In the genomic region with DNA sequence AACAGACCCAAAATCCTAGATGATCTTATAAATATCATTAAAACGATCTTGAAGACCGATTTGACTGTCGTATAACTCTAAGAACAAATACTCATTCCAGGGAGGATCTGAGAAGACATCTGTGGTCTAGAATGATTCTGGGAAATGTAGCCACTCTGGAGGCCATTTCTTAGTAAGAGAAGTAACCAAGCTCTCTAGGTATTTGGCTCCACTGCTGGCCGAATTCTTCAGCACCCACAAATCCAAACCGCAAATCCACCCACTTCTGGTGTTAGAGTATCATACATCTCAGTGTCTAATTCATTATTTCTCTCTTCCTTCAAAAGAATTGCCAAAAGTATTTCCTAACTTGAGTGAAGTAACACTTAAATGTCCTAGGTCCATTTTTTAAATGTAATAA, we compare ENCODE assay signal across 1 cellular context.
TF ChIP-seq lines count a peak whose summit lies in the region.

No MANE protein-coding gene starts in this region.

TF ChIP-seq in K562, 482 proteins besides CTCF, POLR2A, EP300 and RAD21:
- TF ChIP-seq ATF7 (IDR thresholded peaks at IDR 0.05) (peak; percentile 21; the same call in 1 of the 2 replicates), CC2D1A (IDR thresholded peaks at IDR 0.05) (peak; percentile 69; the same call in 1 of the 2 replicates), SRSF3 (IDR thresholded peaks at IDR 0.05; ENCODE audit: insufficient read depth, low read length) (no peak), SMAD4 (CRISPR knock-in tag; conservative IDR thresholded peaks at IDR 0.05) (peak; percentile 75), FOXM1 (IDR thresholded peaks at IDR 0.05; ENCODE audit: low read depth) (peak; percentile 30; the same call in 1 of the 2 replicates), FOXM1 (CRISPR knock-in tag; IDR thresholded peaks at IDR 0.05; ENCODE audit: low read depth) (no peak), HDAC1 (IDR thresholded peaks at IDR 0.05) (peak in 1 of 2 experiments; percentile 62; a peak in 2 of 4 replicates), ARID1B (IDR thresholded peaks at IDR 0.05) (peak; percentile 73), ARNT (IDR thresholded peaks at IDR 0.05) (peak in 1 of 2 experiments; percentile 65; a peak in 1 of 4 replicates), TEAD2 (tag; IDR thresholded peaks at IDR 0.05) (no peak), PHF8 (IDR thresholded peaks at IDR 0.05; ENCODE audit: borderline replicate concordance, low read length) (no peak), NEUROD1 (IDR thresholded peaks at IDR 0.05; ENCODE audit: borderline replicate concordance, low read depth, low read length, partially characterized antibody) (no peak), TCF7L2 (IDR thresholded peaks at IDR 0.05; ENCODE audit: low read depth, low read length) (no peak), ESRRA (IDR thresholded peaks at IDR 0.05; ENCODE audit: borderline replicate concordance, low read depth) (peak; percentile 85; the same call in 1 of the 2 replicates), SMARCE1 (IDR thresholded peaks at IDR 0.05) (peak; percentile 41; the same call in 1 of the 2 replicates), STAT5A (IDR thresholded peaks at IDR 0.05; ENCODE audit: borderline replicate concordance, low read length) (peak; percentile 88), BACH1 (tag; IDR thresholded peaks at IDR 0.05) (peak; percentile 27; the same call in 1 of the 2 replicates), DPF2 (IDR thresholded peaks at IDR 0.05) (0 out of 2 replicates have a peak, but pooled peaks have one; percentile 14), POLR2B (IDR thresholded peaks at IDR 0.05; ENCODE audit: low read depth, partially characterized antibody) (no peak), NCOR1 (IDR thresholded peaks at IDR 0.05) (peak; percentile 45; the same call in 1 of the 2 replicates), MEF2D (tag; conservative IDR thresholded peaks at IDR 0.05; ENCODE audit: low read depth) (no peak), SMARCA4 (IDR thresholded peaks at IDR 0.05) (peak; percentile 46; the same call in 1 of the 2 replicates), GATA2 (CRISPR knock-in tag; IDR thresholded peaks at IDR 0.05) (peak; percentile 55; the same call in 1 of the 2 replicates), TEAD1 (CRISPR knock-in tag; IDR thresholded peaks at IDR 0.05) (peak in 1 of 2 experiments; percentile 87; a peak in 2 of 4 replicates), JUND (IDR thresholded peaks at IDR 0.05; ENCODE audit: borderline replicate concordance, low read depth, low read length) (peak; percentile 34; the same call in 1 of the 2 replicates), JUND (tag; IDR thresholded peaks at IDR 0.05; ENCODE audit: borderline replicate concordance, low read depth, low read length) (no peak; the same call in 2 of the 3 replicates), TBL1XR1 (IDR thresholded peaks at IDR 0.05; ENCODE audit: low read length in 2 of 2) (peak in 1 of 2 experiments; percentile 56; a peak in 1 of 4 replicates), NR2C2 (CRISPR knock-in tag; IDR thresholded peaks at IDR 0.05) (no peak), NR2C2 (tag; IDR thresholded peaks at IDR 0.05) (no peak), SOX6 (IDR thresholded peaks at IDR 0.05) (peak; percentile 52; the same call in 1 of the 2 replicates), FOSL1 (tag; conservative IDR thresholded peaks at IDR 0.05) (0 out of 2 replicates have a peak, but pooled peaks have one; percentile 22), RNF2 (IDR thresholded peaks at IDR 0.05) (peak; percentile 32; the same call in 1 of the 2 replicates), RCOR1 (IDR thresholded peaks at IDR 0.05; ENCODE audit: borderline replicate concordance in 1 of 2, low read depth in 2 of 2, low read length in 2 of 2) (peak; percentile 51 to 89; a peak in 2 of 4 replicates), HDAC2 (IDR thresholded peaks at IDR 0.05) (peak; percentile 56), NFE2 (IDR thresholded peaks at IDR 0.05; ENCODE audit: low read depth) (0 out of 2 replicates have a peak, but pooled peaks have one; percentile 8), YY1 (IDR thresholded peaks at IDR 0.05; ENCODE audit: borderline replicate concordance in 1 of 3, control insufficient read depth in 1 of 3, extremely low read depth in 1 of 3, insufficient read depth in 3 of 3, insufficient read length in 1 of 3, insufficient replicate concordance in 2 of 3, low read depth in 1 of 3, low read length in 2 of 3) (peak in 1 of 3 experiments; percentile 32), ZFP1 (CRISPR knock-in tag; IDR thresholded peaks at IDR 0.05) (no peak), CCNT2 (IDR thresholded peaks at IDR 0.05; ENCODE audit: borderline replicate concordance, extremely low read depth, insufficient read length, low read depth, low read length) (peak; percentile 38), POLR2AphosphoS5 (IDR thresholded peaks at IDR 0.05; ENCODE audit: control insufficient read depth, insufficient read depth, low read depth, low read length) (no peak), ZNF224 (CRISPR knock-in tag; IDR thresholded peaks at IDR 0.05) (no peak), SETDB1 (IDR thresholded peaks at IDR 0.05; ENCODE audit: low read length) (no peak), RFX7 (CRISPR knock-in tag; IDR thresholded peaks at IDR 0.05) (no peak), EGR1 (conservative IDR thresholded peaks at IDR 0.05) (peak; percentile 28), MYC (IDR thresholded peaks at IDR 0.05; ENCODE audit: low read depth, low read length) (no peak), MYC (CRISPR knock-in tag; IDR thresholded peaks at IDR 0.05; ENCODE audit: borderline replicate concordance, low read depth) (no peak), CXXC5 (CRISPR knock-in tag; IDR thresholded peaks at IDR 0.05) (peak; percentile 39), ZNF695 (CRISPR knock-in tag; IDR thresholded peaks at IDR 0.05) (no peak), CBFA2T3 (IDR thresholded peaks at IDR 0.05) (peak; percentile 33), CHD4 (IDR thresholded peaks at IDR 0.05; ENCODE audit: insufficient read depth, insufficient replicate concordance, low read depth, low read length, poor library complexity, severe bottlenecking) (no peak), KDM1A (IDR thresholded peaks at IDR 0.05) (peak in 1 of 2 experiments; percentile 71; a peak in 3 of 4 replicates), TEAD4 (IDR thresholded peaks at IDR 0.05; ENCODE audit: low read length) (peak; percentile 84), TEAD4 (CRISPR knock-in tag; IDR thresholded peaks at IDR 0.05; ENCODE audit: borderline replicate concordance) (no peak)
- TF ChIP-seq, protein P1, sequence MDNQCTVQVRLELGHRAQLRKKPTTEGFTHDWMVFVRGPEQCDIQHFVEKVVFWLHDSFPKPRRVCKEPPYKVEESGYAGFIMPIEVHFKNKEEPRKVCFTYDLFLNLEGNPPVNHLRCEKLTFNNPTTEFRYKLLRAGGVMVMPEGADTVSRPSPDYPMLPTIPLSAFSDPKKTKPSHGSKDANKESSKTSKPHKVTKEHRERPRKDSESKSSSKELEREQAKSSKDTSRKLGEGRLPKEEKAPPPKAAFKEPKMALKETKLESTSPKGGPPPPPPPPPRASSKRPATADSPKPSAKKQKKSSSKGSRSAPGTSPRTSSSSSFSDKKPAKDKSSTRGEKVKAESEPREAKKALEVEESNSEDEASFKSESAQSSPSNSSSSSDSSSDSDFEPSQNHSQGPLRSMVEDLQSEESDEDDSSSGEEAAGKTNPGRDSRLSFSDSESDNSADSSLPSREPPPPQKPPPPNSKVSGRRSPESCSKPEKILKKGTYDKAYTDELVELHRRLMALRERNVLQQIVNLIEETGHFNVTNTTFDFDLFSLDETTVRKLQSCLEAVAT (IDR thresholded peaks at IDR 0.05) = peak in 1 of 2 experiments; percentile 92; a peak in 2 of 4 replicates
- TF ChIP-seq, protein P2, sequence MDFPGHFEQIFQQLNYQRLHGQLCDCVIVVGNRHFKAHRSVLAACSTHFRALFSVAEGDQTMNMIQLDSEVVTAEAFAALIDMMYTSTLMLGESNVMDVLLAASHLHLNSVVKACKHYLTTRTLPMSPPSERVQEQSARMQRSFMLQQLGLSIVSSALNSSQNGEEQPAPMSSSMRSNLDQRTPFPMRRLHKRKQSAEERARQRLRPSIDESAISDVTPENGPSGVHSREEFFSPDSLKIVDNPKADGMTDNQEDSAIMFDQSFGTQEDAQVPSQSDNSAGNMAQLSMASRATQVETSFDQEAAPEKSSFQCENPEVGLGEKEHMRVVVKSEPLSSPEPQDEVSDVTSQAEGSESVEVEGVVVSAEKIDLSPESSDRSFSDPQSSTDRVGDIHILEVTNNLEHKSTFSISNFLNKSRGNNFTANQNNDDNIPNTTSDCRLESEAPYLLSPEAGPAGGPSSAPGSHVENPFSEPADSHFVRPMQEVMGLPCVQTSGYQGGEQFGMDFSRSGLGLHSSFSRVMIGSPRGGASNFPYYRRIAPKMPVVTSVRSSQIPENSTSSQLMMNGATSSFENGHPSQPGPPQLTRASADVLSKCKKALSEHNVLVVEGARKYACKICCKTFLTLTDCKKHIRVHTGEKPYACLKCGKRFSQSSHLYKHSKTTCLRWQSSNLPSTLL (IDR thresholded peaks at IDR 0.05) = peak; percentile 60; the same call in 1 of the 2 replicates
- TF ChIP-seq, protein P3, sequence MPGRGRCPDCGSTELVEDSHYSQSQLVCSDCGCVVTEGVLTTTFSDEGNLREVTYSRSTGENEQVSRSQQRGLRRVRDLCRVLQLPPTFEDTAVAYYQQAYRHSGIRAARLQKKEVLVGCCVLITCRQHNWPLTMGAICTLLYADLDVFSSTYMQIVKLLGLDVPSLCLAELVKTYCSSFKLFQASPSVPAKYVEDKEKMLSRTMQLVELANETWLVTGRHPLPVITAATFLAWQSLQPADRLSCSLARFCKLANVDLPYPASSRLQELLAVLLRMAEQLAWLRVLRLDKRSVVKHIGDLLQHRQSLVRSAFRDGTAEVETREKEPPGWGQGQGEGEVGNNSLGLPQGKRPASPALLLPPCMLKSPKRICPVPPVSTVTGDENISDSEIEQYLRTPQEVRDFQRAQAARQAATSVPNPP (IDR thresholded peaks at IDR 0.05; ENCODE audit: borderline replicate concordance, insufficient read depth, insufficient read length) = no peak
- TF ChIP-seq, protein P4, sequence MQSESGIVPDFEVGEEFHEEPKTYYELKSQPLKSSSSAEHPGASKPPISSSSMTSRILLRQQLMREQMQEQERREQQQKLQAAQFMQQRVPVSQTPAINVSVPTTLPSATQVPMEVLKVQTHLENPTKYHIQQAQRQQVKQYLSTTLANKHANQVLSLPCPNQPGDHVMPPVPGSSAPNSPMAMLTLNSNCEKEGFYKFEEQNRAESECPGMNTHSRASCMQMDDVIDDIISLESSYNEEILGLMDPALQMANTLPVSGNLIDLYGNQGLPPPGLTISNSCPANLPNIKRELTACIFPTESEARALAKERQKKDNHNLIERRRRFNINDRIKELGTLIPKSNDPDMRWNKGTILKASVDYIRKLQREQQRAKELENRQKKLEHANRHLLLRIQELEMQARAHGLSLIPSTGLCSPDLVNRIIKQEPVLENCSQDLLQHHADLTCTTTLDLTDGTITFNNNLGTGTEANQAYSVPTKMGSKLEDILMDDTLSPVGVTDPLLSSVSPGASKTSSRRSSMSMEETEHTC (IDR thresholded peaks at IDR 0.05) = no peak
- TF ChIP-seq, protein P5, sequence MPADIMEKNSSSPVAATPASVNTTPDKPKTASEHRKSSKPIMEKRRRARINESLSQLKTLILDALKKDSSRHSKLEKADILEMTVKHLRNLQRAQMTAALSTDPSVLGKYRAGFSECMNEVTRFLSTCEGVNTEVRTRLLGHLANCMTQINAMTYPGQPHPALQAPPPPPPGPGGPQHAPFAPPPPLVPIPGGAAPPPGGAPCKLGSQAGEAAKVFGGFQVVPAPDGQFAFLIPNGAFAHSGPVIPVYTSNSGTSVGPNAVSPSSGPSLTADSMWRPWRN (IDR thresholded peaks at IDR 0.05; ENCODE audit: low read depth) = peak; percentile 67; the same call in 1 of the 2 replicates
- TF ChIP-seq, protein P6, sequence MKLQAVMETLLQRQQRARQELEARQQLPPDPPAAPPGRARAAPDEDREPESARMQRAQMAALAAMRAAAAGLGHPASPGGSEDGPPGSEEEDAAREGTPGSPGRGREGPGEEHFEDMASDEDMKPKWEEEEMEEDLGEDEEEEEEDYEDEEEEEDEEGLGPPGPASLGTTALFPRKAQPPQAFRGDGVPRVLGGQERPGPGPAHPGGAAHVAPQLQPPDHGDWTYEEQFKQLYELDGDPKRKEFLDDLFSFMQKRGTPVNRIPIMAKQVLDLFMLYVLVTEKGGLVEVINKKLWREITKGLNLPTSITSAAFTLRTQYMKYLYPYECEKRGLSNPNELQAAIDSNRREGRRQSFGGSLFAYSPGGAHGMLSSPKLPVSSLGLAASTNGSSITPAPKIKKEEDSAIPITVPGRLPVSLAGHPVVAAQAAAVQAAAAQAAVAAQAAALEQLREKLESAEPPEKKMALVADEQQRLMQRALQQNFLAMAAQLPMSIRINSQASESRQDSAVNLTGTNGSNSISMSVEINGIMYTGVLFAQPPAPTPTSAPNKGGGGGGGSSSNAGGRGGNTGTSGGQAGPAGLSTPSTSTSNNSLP (IDR thresholded peaks at IDR 0.05; ENCODE audit: borderline replicate concordance, low read depth, low read length) = peak; percentile 58; the same call in 1 of the 2 replicates
- TF ChIP-seq, protein P7, sequence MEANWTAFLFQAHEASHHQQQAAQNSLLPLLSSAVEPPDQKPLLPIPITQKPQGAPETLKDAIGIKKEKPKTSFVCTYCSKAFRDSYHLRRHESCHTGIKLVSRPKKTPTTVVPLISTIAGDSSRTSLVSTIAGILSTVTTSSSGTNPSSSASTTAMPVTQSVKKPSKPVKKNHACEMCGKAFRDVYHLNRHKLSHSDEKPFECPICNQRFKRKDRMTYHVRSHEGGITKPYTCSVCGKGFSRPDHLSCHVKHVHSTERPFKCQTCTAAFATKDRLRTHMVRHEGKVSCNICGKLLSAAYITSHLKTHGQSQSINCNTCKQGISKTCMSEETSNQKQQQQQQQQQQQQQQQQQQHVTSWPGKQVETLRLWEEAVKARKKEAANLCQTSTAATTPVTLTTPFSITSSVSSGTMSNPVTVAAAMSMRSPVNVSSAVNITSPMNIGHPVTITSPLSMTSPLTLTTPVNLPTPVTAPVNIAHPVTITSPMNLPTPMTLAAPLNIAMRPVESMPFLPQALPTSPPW (CRISPR knock-in tag; IDR thresholded peaks at IDR 0.05) = peak; percentile 35; the same call in 1 of the 2 replicates
- TF ChIP-seq, protein P8, sequence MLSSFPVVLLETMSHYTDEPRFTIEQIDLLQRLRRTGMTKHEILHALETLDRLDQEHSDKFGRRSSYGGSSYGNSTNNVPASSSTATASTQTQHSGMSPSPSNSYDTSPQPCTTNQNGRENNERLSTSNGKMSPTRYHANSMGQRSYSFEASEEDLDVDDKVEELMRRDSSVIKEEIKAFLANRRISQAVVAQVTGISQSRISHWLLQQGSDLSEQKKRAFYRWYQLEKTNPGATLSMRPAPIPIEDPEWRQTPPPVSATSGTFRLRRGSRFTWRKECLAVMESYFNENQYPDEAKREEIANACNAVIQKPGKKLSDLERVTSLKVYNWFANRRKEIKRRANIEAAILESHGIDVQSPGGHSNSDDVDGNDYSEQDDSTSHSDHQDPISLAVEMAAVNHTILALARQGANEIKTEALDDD (IDR thresholded peaks at IDR 0.05) = peak; percentile 34; the same call in 1 of the 2 replicates
